22 cellular contexts compared by ENCODE assay signal in the genomic region with DNA sequence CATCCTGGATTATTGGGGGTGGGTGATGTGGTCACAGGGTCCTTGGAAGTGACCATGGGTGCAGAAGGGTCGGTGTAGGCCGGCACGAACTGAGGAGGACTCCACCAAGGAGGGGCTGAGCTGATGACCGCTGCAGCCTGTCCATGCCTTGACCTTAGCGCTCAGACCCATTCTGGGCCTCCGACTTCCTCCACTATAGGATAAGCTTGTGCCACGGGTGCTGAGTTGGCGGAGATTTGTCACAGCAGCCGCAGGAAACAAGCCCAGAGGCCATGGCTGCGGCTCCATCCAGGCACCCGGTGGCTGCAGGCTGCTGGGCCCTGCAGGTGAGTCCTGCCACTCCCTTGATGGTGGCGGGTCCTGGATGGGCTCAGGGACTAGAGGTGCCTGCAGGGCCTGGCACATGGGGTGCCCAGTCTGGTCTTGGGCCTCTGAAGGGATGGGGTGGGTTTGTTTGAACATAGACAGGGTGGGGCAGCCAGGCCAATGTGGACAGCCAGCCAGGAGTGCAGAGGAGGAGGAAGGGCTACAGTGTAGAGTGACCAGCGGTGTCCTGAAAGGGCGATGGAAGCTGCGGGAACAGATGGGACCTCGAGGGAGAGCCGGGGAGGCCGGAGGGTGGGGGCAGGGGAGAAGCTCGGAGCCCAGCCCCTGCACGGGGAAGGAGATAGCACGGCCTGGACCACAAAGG.
"Had no signal": no experiment of that assay in that cellular context is flagged by ENCODE, and none has a peak within 500 bp of the region (broad histone marks: within the 10 kb centered on the region; RNA-seq: fewer than 3 reads in every experiment).

No MANE protein-coding gene starts in this region.

- H3K27me3 ChIP-seq: adrenal gland, hepatocyte, vagina had no signal

- H3K4me1 ChIP-seq: adrenal gland had no signal

- H2AFZ ChIP-seq: hepatocyte had no signal

- H3K4me3 ChIP-seq: adrenal gland, hepatocyte, lung, skin epidermis, vagina had no signal

- H3K9me3 Mint-ChIP-seq: activated CD4-positive, alpha-beta memory T cell treated with anti-CD3 and anti-CD28 coated beads, Interleukin-2, amount 10 ng/mL, durations not matched to agents 7 days and 5 days; activated naive CD4-positive, alpha-beta T cell treated with anti-CD3 and anti-CD28 coated beads, Interleukin-2, amount 50 U/mL, for 72 hours; effector memory CD8-positive, alpha-beta T cell; mesothelial cell of epicardium; nephron had no signal

- H3K9me3 ChIP-seq: adrenal gland, vagina had no signal

- H3K4me2 ChIP-seq: hepatocyte had no signal

- H3K4me1 Mint-ChIP-seq: activated CD4-positive, alpha-beta memory T cell treated with anti-CD3 and anti-CD28 coated beads, Interleukin-2, amount 10 ng/mL, durations not matched to agents 7 days and 5 days had no signal

- H3K27ac Mint-ChIP-seq: activated CD4-positive, alpha-beta memory T cell treated with anti-CD3 and anti-CD28 coated beads, Interleukin-2, amount 10 ng/mL, durations not matched to agents 7 days and 5 days; effector memory CD8-positive, alpha-beta T cell; mesothelial cell of epicardium; progenitor cell of endocrine pancreas had no signal

- H3K36me3 Mint-ChIP-seq: activated naive CD4-positive, alpha-beta T cell treated with anti-CD3 and anti-CD28 coated beads, Interleukin-2, amount 50 U/mL, for 72 hours; mesothelial cell of epicardium had no signal

- H3K4me3 Mint-ChIP-seq: activated CD4-positive, alpha-beta memory T cell treated with anti-CD3 and anti-CD28 coated beads, Interleukin-2, amount 10 ng/mL, durations not matched to agents 7 days and 5 days; effector memory CD8-positive, alpha-beta T cell; mesothelial cell of epicardium; nephron had no signal

- H3K36me3 ChIP-seq: adrenal gland, vagina had no signal

- DNase-seq: activated CD4-positive, alpha-beta memory T cell treated with anti-CD3 and anti-CD28 coated beads, Interleukin-2, amount 10 ng/mL, durations not matched to agents 7 days and 5 days; activated CD4-positive, alpha-beta T cell treated with anti-CD3 and anti-CD28 coated beads for 48 hours; activated CD4-positive, CD25-positive, alpha-beta regulatory T cell; activated gamma-delta T cell; activated T-cell treated with anti-CD3 and anti-CD28 coated beads, Interleukin-2, amount 50 U/mL, for 48 hours; dermis blood vessel endothelial cell; effector memory CD8-positive, alpha-beta T cell; left cardiac atrium; occipital lobe; stimulated activated CD4-positive, alpha-beta T cell treated with anti-CD3 and anti-CD28 coated beads, Interleukin-15, amount 100 ng/mL, for 24 hours; stimulated activated CD4-positive, alpha-beta T cell treated with anti-CD3 and anti-CD28 coated beads, Interleukin-4, amount 100 ng/mL, for 1 hour; T-helper 1 cell; T1000 had no signal

- H3K79me2 ChIP-seq: hepatocyte had no signal

- H3K27ac ChIP-seq: adrenal gland, hepatocyte, vagina had no signal
